ENCODE assay signal across 14 cellular contexts in genomic region chr14:99459491-99460100, GRCh38. TPM values are rescaled to one million over a fixed set of nuclear protein-coding genes. Genes with fewer than 3 reads are reported as not detected.
DNase-seq lines count a peak whose midpoint lies in the region; ATAC-seq and TF ChIP-seq lines count a peak whose summit lies in the region.
"Had no signal": no experiment of that assay in that cellular context is flagged by ENCODE, and none has a peak within 500 bp of the region (broad histone marks: within the 10 kb centered on the region; RNA-seq: fewer than 3 reads in every experiment).

No MANE protein-coding gene starts in this region.

- peaks cover 18 to 96% (median 92%) of the 10 kb centered on the region in 4 donors for H3K36me3 ChIP-seq in stomach

- H3K27me3 ChIP-seq in stomach = no peaks in the 10 kb centered on the region
- H3K27me3 ChIP-seq: Peyer's patch had no signal

- no peak overlapping the region for H3K4me3 Mint-ChIP-seq in activated T-helper 17 cell treated with anti-CD3 and anti-CD28 coated beads, Interleukin-2, amount 50 U/mL, for 72 hours
- no peak overlapping the region for H3K4me3 Mint-ChIP-seq in stimulated activated effector memory CD8-positive, alpha-beta T cell treated with anti-CD3 and anti-CD28 coated beads, Interleukin-12 subunit alpha, Interleukin-12 subunit beta, amount 100 ng/mL, for 72 hours
- H3K4me3 Mint-ChIP-seq in activated CD4-positive, alpha-beta T cell treated with anti-CD3 and anti-CD28 coated beads for 36 hours = no peak overlapping the region
- H3K4me3 Mint-ChIP-seq: B cell had no signal

- WGBS in stomach, 5 donors = 78 to 89% (median 85%) methylated on average over 5 of the region's 5 CpGs

- intact Hi-C loops in activated CD4-positive, alpha-beta T cell treated with anti-CD3 and anti-CD28 coated beads for 36 hours (cut with DNase I, micrococcal nuclease) = no loop called here
- intact Hi-C loops in stomach (cut with DNase I; ENCODE audit: low total_unique reads) = no loop called here

- H3K9me3 Mint-ChIP-seq in activated T-helper 17 cell treated with anti-CD3 and anti-CD28 coated beads, Interleukin-2, amount 50 U/mL, for 72 hours = no peaks in the 10 kb centered on the region
- H3K9me3 Mint-ChIP-seq in stimulated activated effector memory CD8-positive, alpha-beta T cell treated with anti-CD3 and anti-CD28 coated beads, Interleukin-12 subunit alpha, Interleukin-12 subunit beta, amount 100 ng/mL, for 72 hours = no peaks in the 10 kb centered on the region
- H3K9me3 Mint-ChIP-seq in activated CD4-positive, alpha-beta T cell treated with anti-CD3 and anti-CD28 coated beads for 36 hours (ENCODE audit: low read depth) = no peaks in the 10 kb centered on the region

- H3K4me1 Mint-ChIP-seq in activated T-helper 17 cell treated with anti-CD3 and anti-CD28 coated beads, Interleukin-2, amount 50 U/mL, for 72 hours = peaks cover 5% of the 10 kb centered on the region
- H3K4me1 Mint-ChIP-seq in stimulated activated effector memory CD8-positive, alpha-beta T cell treated with anti-CD3 and anti-CD28 coated beads, Interleukin-12 subunit alpha, Interleukin-12 subunit beta, amount 100 ng/mL, for 72 hours = peaks cover 12% of the 10 kb centered on the region
- peaks cover 3% of the 10 kb centered on the region for H3K4me1 Mint-ChIP-seq in activated CD4-positive, alpha-beta T cell treated with anti-CD3 and anti-CD28 coated beads for 36 hours

- CTCF ChIA-PET in activated CD4-positive, alpha-beta T cell treated with anti-CD3 and anti-CD28 coated beads for 36 hours (lab: Charles Lee) = no interaction called here

- no peaks in the 10 kb centered on the region for H3K27me3 Mint-ChIP-seq in activated T-helper 17 cell treated with anti-CD3 and anti-CD28 coated beads, Interleukin-2, amount 50 U/mL, for 72 hours
- H3K27me3 Mint-ChIP-seq in activated CD4-positive, alpha-beta T cell treated with anti-CD3 and anti-CD28 coated beads for 36 hours = no peaks in the 10 kb centered on the region
- H3K27me3 Mint-ChIP-seq: B cell had no signal

- POLR2A ChIA-PET in activated CD4-positive, alpha-beta T cell treated with anti-CD3 and anti-CD28 coated beads for 36 hours (lab: Charles Lee) = no interaction called here

- TF ChIP-seq POLR2A in stomach (IDR thresholded peaks at IDR 0.05) = no peak

- H3K4me3 ChIP-seq in fibroblast of villous mesenchyme (ENCODE audit: low read depth, low read length) (no peak overlapping the region), stomach (no peak overlapping the region)
- H3K4me3 ChIP-seq: HAP-1, Peyer's patch had no signal

- peaks cover 90% of the 10 kb centered on the region for H3K36me3 Mint-ChIP-seq in activated T-helper 17 cell treated with anti-CD3 and anti-CD28 coated beads, Interleukin-2, amount 50 U/mL, for 72 hours (ENCODE audit: low read depth)
- peaks cover 70% of the 10 kb centered on the region for H3K36me3 Mint-ChIP-seq in stimulated activated effector memory CD8-positive, alpha-beta T cell treated with anti-CD3 and anti-CD28 coated beads, Interleukin-12 subunit alpha, Interleukin-12 subunit beta, amount 100 ng/mL, for 72 hours
- H3K36me3 Mint-ChIP-seq in activated CD4-positive, alpha-beta T cell treated with anti-CD3 and anti-CD28 coated beads for 36 hours (ENCODE audit: low read depth) = peaks cover 26% of the 10 kb centered on the region

- no peak overlapping the region for H3K27ac ChIP-seq in stomach
- H3K27ac ChIP-seq: Peyer's patch had no signal

- H3K4me1 ChIP-seq in stomach = no peaks in the 10 kb centered on the region
- H3K4me1 ChIP-seq: Peyer's patch had no signal

- H3K9me3 ChIP-seq in stomach = no peaks in the 10 kb centered on the region
- H3K9me3 ChIP-seq: HAP-1, Peyer's patch had no signal

- peak overlapping the region; percentile 59 for H3K27ac Mint-ChIP-seq in activated T-helper 17 cell treated with anti-CD3 and anti-CD28 coated beads, Interleukin-2, amount 50 U/mL, for 72 hours
- peak overlapping the region; percentile 23 for H3K27ac Mint-ChIP-seq in stimulated activated effector memory CD8-positive, alpha-beta T cell treated with anti-CD3 and anti-CD28 coated beads, Interleukin-12 subunit alpha, Interleukin-12 subunit beta, amount 100 ng/mL, for 72 hours
- no peak overlapping the region for H3K27ac Mint-ChIP-seq in activated CD4-positive, alpha-beta T cell treated with anti-CD3 and anti-CD28 coated beads for 36 hours
- H3K27ac Mint-ChIP-seq: B cell had no signal

- no peak for TF ChIP-seq EP300 in stomach (IDR thresholded peaks at IDR 0.05)

- TF ChIP-seq CTCF in fibroblast of villous mesenchyme (IDR thresholded peaks at IDR 0.05; ENCODE audit: insufficient read depth, low read depth, low read length) (no peak), stomach (IDR thresholded peaks at IDR 0.05) (no peak)

- ATAC-seq in activated T-helper 17 cell treated with anti-CD3 and anti-CD28 coated beads, Interleukin-2, amount 50 U/mL, for 72 hours (replicated peaks) = no peak
- no peak for ATAC-seq in stimulated activated effector memory CD8-positive, alpha-beta T cell treated with anti-CD3 and anti-CD28 coated beads, Interleukin-12 subunit alpha, Interleukin-12 subunit beta, amount 100 ng/mL, for 72 hours
- ATAC-seq in activated CD4-positive, alpha-beta T cell treated with anti-CD3 and anti-CD28 coated beads for 36 hours = no peak

- DNase-seq in GM04503 (ENCODE audit: low read depth) (peak; percentile 40), fibroblast of villous mesenchyme (ENCODE audit: low read depth) (peak; percentile 51), stomach (no peak), HuH-7 (ENCODE audit: low spot score) (no peak)
- DNase-seq in stimulated activated effector memory CD8-positive, alpha-beta T cell treated with anti-CD3 and anti-CD28 coated beads, Interleukin-12 subunit alpha, Interleukin-12 subunit beta, amount 100 ng/mL, for 72 hours (ENCODE audit: low spot score in 2 of 2) = no peak
- DNase-seq in activated CD4-positive, alpha-beta T cell treated with anti-CD3 and anti-CD28 coated beads for 36 hours = no peak
- DNase-seq: ACHN, DMS79 treated with DMSO at 0.1 percent for 48 hours, KG1, NCI-H1694 treated with DMSO at 0.1 percent for 48 hours, Peyer's patch had no signal

RNA-seq across cellular contexts. Expression of gene SETD3, which starts 21.1 kb away (rescaled TPM):
- 10 to 100 TPM; 32.8 to 53.2 TPM for total RNA-seq in activated T-helper 17 cell treated with anti-CD3 and anti-CD28 coated beads, Interleukin-2, amount 50 U/mL, for 72 hours
- 44.1 and 57.0 TPM in 2 replicates for total RNA-seq in fibroblast of villous mesenchyme
- total RNA-seq in activated CD4-positive, alpha-beta T cell treated with anti-CD3 and anti-CD28 coated beads for 36 hours = 10 to 100 TPM; 51.5 to 62.3 TPM
- total RNA-seq in stomach = 100 to 1,000 TPM in 1 of 5 donors, 10 to 100 TPM in 4; 30.4 to 119 (median 51.4) TPM
- 10 to 100 TPM; 24.1 to 51.6 (median 29.9) TPM for polyA plus RNA-seq in stomach

RNA-seq across cellular contexts. Expression of gene CCNK, which starts 21.6 kb away (rescaled TPM):
- 10 to 100 TPM; 65.7 to 89.0 TPM for total RNA-seq in activated T-helper 17 cell treated with anti-CD3 and anti-CD28 coated beads, Interleukin-2, amount 50 U/mL, for 72 hours
- total RNA-seq in fibroblast of villous mesenchyme (20.9 and 38.4 TPM in 2 replicates), stomach (10 to 100 TPM in 3 of 5 donors, 1 to 10 TPM in 2; 2.3 to 48.3 (median 11.7) TPM)
- total RNA-seq in activated CD4-positive, alpha-beta T cell treated with anti-CD3 and anti-CD28 coated beads for 36 hours = 10 to 100 TPM; 93.7 to 96.2 TPM
- 10 to 100 TPM in 2 of 3 donors, 1 to 10 TPM in 1; 9.5 to 16.6 (median 11.0) TPM for polyA plus RNA-seq in stomach

Comparison
In these comparisons a context has a peak if more than half of its experiments do, and no peak if none do; other contexts are left out.
1. DNase-seq: peak in GM04503 (single experiment) and fibroblast of villous mesenchyme (single experiment); none in stimulated activated effector memory CD8-positive, alpha-beta T cell treated with anti-CD3 and anti-CD28 coated beads, Interleukin-12 subunit alpha, Interleukin-12 subunit beta, amount 100 ng/mL, for 72 hours (0 of 2), activated CD4-positive, alpha-beta T cell treated with anti-CD3 and anti-CD28 coated beads for 36 hours (single experiment), stomach (single experiment) and HuH-7 (single experiment).